ENCODE assay signal across 20 cellular contexts in the genomic region with DNA sequence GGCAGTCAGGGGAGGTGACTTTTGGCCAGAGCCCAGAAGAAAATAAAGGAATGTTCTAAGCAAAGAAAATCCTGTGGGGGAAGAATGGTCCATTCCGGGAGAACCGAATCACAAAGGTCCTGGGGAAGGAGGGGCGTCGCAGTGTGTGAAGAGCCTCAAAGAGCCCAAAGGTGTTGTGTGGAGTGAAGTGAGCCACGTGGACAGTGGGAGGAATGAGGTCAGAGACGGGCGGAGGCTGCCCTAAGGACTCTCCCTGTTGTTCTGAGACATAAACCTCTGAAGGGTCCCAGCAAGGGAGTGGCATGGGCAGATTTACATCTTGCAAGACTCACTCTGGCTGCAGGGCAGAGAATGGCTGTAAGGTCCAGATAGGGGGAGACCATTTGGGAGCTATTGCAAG.
DNase-seq lines count a peak whose midpoint lies in the region; ATAC-seq, FAIRE-seq and TF ChIP-seq lines count a peak whose summit lies in the region.
"Had no signal": no experiment of that assay in that cellular context is flagged by ENCODE, and none has a peak within 500 bp of the region (broad histone marks: within the 10 kb centered on the region; RNA-seq: fewer than 3 reads in every experiment).

No MANE protein-coding gene starts in this region.

- H4K91ac ChIP-seq in trophoblast cell (ENCODE audit: low read depth, low read length): no peak overlapping the region

- H3K9me3 ChIP-seq in A549: no peaks in the 10 kb centered on the region
- no peaks in the 10 kb centered on the region for H3K9me3 ChIP-seq in HEK293 (ENCODE audit: control insufficient read depth, insufficient read depth, low read depth, low read length)
- no peaks in the 10 kb centered on the region for H3K9me3 ChIP-seq in trophoblast cell (ENCODE audit: insufficient read depth, low read depth, low read length)
- H3K9me3 ChIP-seq: Peyer's patch, SK-N-SH had no signal

- no peak overlapping the region for H3K9ac ChIP-seq in trophoblast cell (ENCODE audit: low read length)
- H3K9ac ChIP-seq: SK-N-SH had no signal

- H3K27me3 ChIP-seq in trophoblast cell (ENCODE audit: insufficient read depth, low read length): no peaks in the 10 kb centered on the region
- H3K27me3 ChIP-seq: Peyer's patch had no signal

- 74% methylated on average over 7 of the region's 7 CpGs for WGBS in A549 (ENCODE audit: missing lambda C conversion rate)
- WGBS in trophoblast cell (ENCODE audit: extremely low coverage, insufficient coverage, insufficient read length): no CpG with 5 or more reads among the region's 7 CpGs

- no peaks in the 10 kb centered on the region for H3K79me1 ChIP-seq in trophoblast cell (ENCODE audit: low read length)

- FAIRE-seq in A549 (lab: Jason Lieb, UNC) (no peak), H54 (lab: Jason Lieb, UNC) (no peak)
- FAIRE-seq: K562 had no signal

- H3K4ac ChIP-seq in trophoblast cell (ENCODE audit: low read depth, low read length): no peak overlapping the region

- H3K27me3 Mint-ChIP-seq in glutamatergic neuron (ENCODE audit: unreplicated experiment): peaks cover 11% of the 10 kb centered on the region

- no peak overlapping the region for H2BK120ac ChIP-seq in trophoblast cell (ENCODE audit: insufficient read depth, low read length, poor library complexity)

- H2AK5ac ChIP-seq in trophoblast cell (ENCODE audit: low read length): no peak overlapping the region

- no peak for TF ChIP-seq POLR2A in A549 (IDR thresholded peaks at IDR 0.05; ENCODE audit: low read length)
- no peak for TF ChIP-seq POLR2A in H54 (IDR thresholded peaks at IDR 0.05; ENCODE audit: low read depth, low read length)

- H2AFZ ChIP-seq in trophoblast cell (ENCODE audit: insufficient read depth, low read length, poor library complexity): peak overlapping the region; percentile 30

- CTCF ChIA-PET in A549 (lab: Yijun Ruan, JAX): interaction anchor here (1.0 to 2.0 kb wide), 2 partner anchors 22 to 267 kb away, joined by 3 to 7 read pairs; no protein-coding TSS in a partner anchor
- CTCF ChIA-PET in HEK293 (lab: Yijun Ruan, JAX): interaction anchor here (0.7 to 0.9 kb wide), 3 partner anchors 8 to 1365 kb away, joined by 3 to 4 read pairs (median 3); no protein-coding TSS in a partner anchor

- no peak overlapping the region for H2BK5ac ChIP-seq in trophoblast cell (ENCODE audit: low read depth, low read length, poor library complexity)

- H4K12ac ChIP-seq in trophoblast cell (ENCODE audit: low read depth, low read length): no peak overlapping the region

- H3K4me3 Mint-ChIP-seq in glutamatergic neuron (ENCODE audit: unreplicated experiment): peak overlapping the region; percentile 34
- H3K4me3 Mint-ChIP-seq: HFFc6 had no signal

- H4K8ac ChIP-seq in trophoblast cell (ENCODE audit: low read depth, low read length): no peak overlapping the region

- H3K4me1 ChIP-seq in A549: peaks cover 17% of the 10 kb centered on the region
- peaks cover 10% of the 10 kb centered on the region for H3K4me1 ChIP-seq in HEK293 (ENCODE audit: control insufficient read depth, insufficient read depth, low read length)
- no peaks in the 10 kb centered on the region for H3K4me1 ChIP-seq in trophoblast cell (ENCODE audit: control insufficient read depth in 1 of 2, insufficient read depth in 2 of 2, low read length in 2 of 2)
- H3K4me1 ChIP-seq: Peyer's patch had no signal

- DNase-seq in A549 (ENCODE audit: low read depth in 1 of 2, low spot score in 1 of 2) (no peak), glutamatergic neuron (no peak), trophoblast cell (no peak), H54 (ENCODE audit: insufficient read length, low spot score) (no peak), NCI-H1092 treated with DMSO at 0.1 percent for 48 hours (lab: John Stamatoyannopoulos, UW) (no peak)
- DNase-seq: EL, HFFc6, MV-4-11, NCI-H1436, NCI-H2029, NCI-H2171 treated with DMSO at 0.1 percent for 48 hours, NCI-H446 treated with DMSO at 0.1 percent for 48 hours, NCI-H748 treated with DMSO at 0.1 percent for 48 hours, SHP77, SK-N-SH had no signal

- POLR2A ChIA-PET in A549 (lab: Yijun Ruan, JAX) (no interaction called here), HEK293 (lab: Yijun Ruan, JAX) (no interaction called here)

- H3K18ac ChIP-seq in trophoblast cell (ENCODE audit: low read length): no peak overlapping the region

- H3K4me3 ChIP-seq in A549 (no peak overlapping the region), HEK293 (ENCODE audit: low read depth, low read length) (no peak overlapping the region), trophoblast cell (ENCODE audit: low read depth, low read length) (no peak overlapping the region)
- H3K4me3 ChIP-seq: K562, Peyer's patch had no signal

- H3K4me1 Mint-ChIP-seq in glutamatergic neuron (ENCODE audit: low read depth, unreplicated experiment): peaks cover 54% of the 10 kb centered on the region

- no peak for TF ChIP-seq EP300 in A549 (IDR thresholded peaks at IDR 0.05)

- H3K36me3 Mint-ChIP-seq in glutamatergic neuron (ENCODE audit: unreplicated experiment): no peaks in the 10 kb centered on the region

- H3K14ac ChIP-seq in trophoblast cell (ENCODE audit: low read length): no peak overlapping the region

- H2BK12ac ChIP-seq in trophoblast cell (ENCODE audit: low read length): no peak overlapping the region

- H3K36me3 ChIP-seq in HEK293 (ENCODE audit: control insufficient read depth in 2 of 2, insufficient read depth in 1 of 2, low read length in 2 of 2) (no peaks in the 10 kb centered on the region), trophoblast cell (ENCODE audit: control insufficient read depth in 1 of 2, insufficient read depth in 2 of 2, low read length in 2 of 2) (no peaks in the 10 kb centered on the region)
- H3K36me3 ChIP-seq: Peyer's patch had no signal

- TF ChIP-seq CTCF in A549 (IDR thresholded peaks at IDR 0.05) (no peak), HEK293 (tag by site-specific recombination; IDR thresholded peaks at IDR 0.05) (no peak), glutamatergic neuron (IDR thresholded peaks at IDR 0.05; ENCODE audit: partially characterized antibody, unreplicated experiment) (no peak)

- H3K4me2 ChIP-seq in A549 (no peak overlapping the region), trophoblast cell (ENCODE audit: low read length) (no peak overlapping the region)
- H3K4me2 ChIP-seq: SK-N-SH had no signal

- ATAC-seq in A549 (peak in 1 of 2 experiments; percentile 43; a peak in 3 of 6 replicates), GM19397 (IDR thresholded peaks at IDR 0.05; ENCODE audit: unreplicated experiment) (no peak)
- ATAC-seq: K562 had no signal

- peak overlapping the region; percentile 73 for H3K27ac Mint-ChIP-seq in glutamatergic neuron (ENCODE audit: unreplicated experiment)
- H3K27ac Mint-ChIP-seq: HFFc6 had no signal

- no peak for TF ChIP-seq RAD21 in A549 (conservative IDR thresholded peaks at IDR 0.05 in 1 of 2, IDR thresholded peaks at IDR 0.05 in 1 of 2)

- no peaks in the 10 kb centered on the region for H3K79me2 ChIP-seq in trophoblast cell (ENCODE audit: control insufficient read depth, insufficient read depth, low read length, poor library complexity)

- H3K9me3 Mint-ChIP-seq in glutamatergic neuron (ENCODE audit: unreplicated experiment): peaks cover 8% of the 10 kb centered on the region
- H3K9me3 Mint-ChIP-seq: HFFc6 had no signal

- H3K27ac ChIP-seq in A549 (peak overlapping the region in 1 of 2 experiments; percentile 51; a peak in 2 of 6 replicates), HEK293 (ENCODE audit: extremely low read depth, low read depth, low read length) (no peak overlapping the region), trophoblast cell (ENCODE audit: low read depth, low read length) (no peak overlapping the region)
- H3K27ac ChIP-seq: C4-2B, Peyer's patch had no signal

- no peak overlapping the region for H3K23ac ChIP-seq in trophoblast cell (ENCODE audit: low read length)

TF ChIP-seq in A549, 52 proteins besides CTCF, POLR2A, EP300 and RAD21 (continues in another document):
- TF ChIP-seq, protein P1, sequence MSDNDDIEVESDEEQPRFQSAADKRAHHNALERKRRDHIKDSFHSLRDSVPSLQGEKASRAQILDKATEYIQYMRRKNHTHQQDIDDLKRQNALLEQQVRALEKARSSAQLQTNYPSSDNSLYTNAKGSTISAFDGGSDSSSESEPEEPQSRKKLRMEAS (IDR thresholded peaks at IDR 0.05): 0 out of 2 replicates have a peak, but pooled peaks have one; percentile 18
- TF ChIP-seq HOXB5 (CRISPR knock-in tag; IDR thresholded peaks at IDR 0.05) (no peak), FOXS1 (CRISPR knock-in tag; IDR thresholded peaks at IDR 0.05) (no peak)
- TF ChIP-seq, protein P2, sequence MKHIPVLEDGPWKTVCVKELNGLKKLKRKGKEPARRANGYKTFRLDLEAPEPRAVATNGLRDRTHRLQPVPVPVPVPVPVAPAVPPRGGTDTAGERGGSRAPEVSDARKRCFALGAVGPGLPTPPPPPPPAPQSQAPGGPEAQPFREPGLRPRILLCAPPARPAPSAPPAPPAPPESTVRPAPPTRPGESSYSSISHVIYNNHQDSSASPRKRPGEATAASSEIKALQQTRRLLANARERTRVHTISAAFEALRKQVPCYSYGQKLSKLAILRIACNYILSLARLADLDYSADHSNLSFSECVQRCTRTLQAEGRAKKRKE (CRISPR knock-in tag; IDR thresholded peaks at IDR 0.05; ENCODE audit: low read depth): no peak

TF ChIP-seq in HEK293, 187 proteins besides CTCF, POLR2A, EP300 and RAD21 (continues in another document):
- TF ChIP-seq ZBTB21 (tag by site-specific recombination; IDR thresholded peaks at IDR 0.05): no peak
- TF ChIP-seq, protein P3, sequence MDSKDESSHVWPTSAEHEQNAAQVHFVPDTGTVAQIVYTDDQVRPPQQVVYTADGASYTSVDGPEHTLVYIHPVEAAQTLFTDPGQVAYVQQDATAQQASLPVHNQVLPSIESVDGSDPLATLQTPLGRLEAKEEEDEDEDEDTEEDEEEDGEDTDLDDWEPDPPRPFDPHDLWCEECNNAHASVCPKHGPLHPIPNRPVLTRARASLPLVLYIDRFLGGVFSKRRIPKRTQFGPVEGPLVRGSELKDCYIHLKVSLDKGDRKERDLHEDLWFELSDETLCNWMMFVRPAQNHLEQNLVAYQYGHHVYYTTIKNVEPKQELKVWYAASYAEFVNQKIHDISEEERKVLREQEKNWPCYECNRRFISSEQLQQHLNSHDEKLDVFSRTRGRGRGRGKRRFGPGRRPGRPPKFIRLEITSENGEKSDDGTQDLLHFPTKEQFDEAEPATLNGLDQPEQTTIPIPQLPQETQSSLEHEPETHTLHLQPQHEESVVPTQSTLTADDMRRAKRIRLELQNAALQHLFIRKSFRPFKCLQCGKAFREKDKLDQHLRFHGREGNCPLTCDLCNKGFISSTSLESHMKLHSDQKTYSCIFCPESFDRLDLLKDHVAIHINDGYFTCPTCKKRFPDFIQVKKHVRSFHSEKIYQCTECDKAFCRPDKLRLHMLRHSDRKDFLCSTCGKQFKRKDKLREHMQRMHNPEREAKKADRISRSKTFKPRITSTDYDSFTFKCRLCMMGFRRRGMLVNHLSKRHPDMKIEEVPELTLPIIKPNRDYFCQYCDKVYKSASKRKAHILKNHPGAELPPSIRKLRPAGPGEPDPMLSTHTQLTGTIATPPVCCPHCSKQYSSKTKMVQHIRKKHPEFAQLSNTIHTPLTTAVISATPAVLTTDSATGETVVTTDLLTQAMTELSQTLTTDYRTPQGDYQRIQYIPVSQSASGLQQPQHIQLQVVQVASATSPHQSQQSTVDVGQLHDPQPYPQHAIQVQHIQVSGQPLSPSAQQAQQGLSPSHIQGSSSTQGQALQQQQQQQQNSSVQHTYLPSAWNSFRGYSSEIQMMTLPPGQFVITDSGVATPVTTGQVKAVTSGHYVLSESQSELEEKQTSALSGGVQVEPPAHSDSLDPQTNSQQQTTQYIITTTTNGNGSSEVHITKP (tag by site-specific recombination; IDR thresholded peaks at IDR 0.05): peak; percentile 70
